Comparison of ENCODE assay signal across 8 cellular contexts in genomic region chr5:138339086-138339456, GRCh38. TPM values are rescaled to one million over a fixed set of nuclear protein-coding genes. Genes with fewer than 3 reads are reported as not detected.
DNase-seq lines count a peak whose midpoint lies in the region; ATAC-seq, FAIRE-seq and TF ChIP-seq lines count a peak whose summit lies in the region.

No MANE protein-coding gene starts in this region.

- TF ChIP-seq POLR2A in stomach (IDR thresholded peaks at IDR 0.05): no peak

- peaks cover 10 to 32% (median 31%) of the 10 kb centered on the region in 4 donors for H3K36me3 ChIP-seq in stomach

- H3K27me3 ChIP-seq in stomach: no peaks in the 10 kb centered on the region

- intact Hi-C loops in stomach (cut with DNase I; ENCODE audit: low total_unique reads): no loop called here

- H3K4me3 ChIP-seq in stomach: peak overlapping the region; percentile 83 to 96 (median 92)

- no peaks in the 10 kb centered on the region for H3K27me3 Mint-ChIP-seq in activated T-cell treated with anti-CD3 and anti-CD28 coated beads, Interleukin-2, amount 50 U/mL, for 4 hours (ENCODE audit: low read depth)
- H3K27me3 Mint-ChIP-seq in activated naive CD8-positive, alpha-beta T cell treated with anti-CD3 and anti-CD28 coated beads for 36 hours: no peaks in the 10 kb centered on the region

- peak overlapping the region; percentile 89 for H3K4me3 Mint-ChIP-seq in activated T-cell treated with anti-CD3 and anti-CD28 coated beads, Interleukin-2, amount 50 U/mL, for 4 hours
- H3K4me3 Mint-ChIP-seq in activated naive CD8-positive, alpha-beta T cell treated with anti-CD3 and anti-CD28 coated beads for 36 hours: peak overlapping the region; percentile 88

- no peak for ATAC-seq in activated T-cell treated with anti-CD3 and anti-CD28 coated beads, Interleukin-2, amount 50 U/mL, for 4 hours

- TF ChIP-seq CTCF in stomach (IDR thresholded peaks at IDR 0.05) (no peak), D721Med (IDR thresholded peaks at IDR 0.05; ENCODE audit: insufficient read depth, missing control alignments) (no peak)

- peaks cover 35% of the 10 kb centered on the region for H3K4me1 Mint-ChIP-seq in activated T-cell treated with anti-CD3 and anti-CD28 coated beads, Interleukin-2, amount 50 U/mL, for 4 hours (ENCODE audit: low read depth)
- H3K4me1 Mint-ChIP-seq in activated naive CD8-positive, alpha-beta T cell treated with anti-CD3 and anti-CD28 coated beads for 36 hours: peaks cover 34% of the 10 kb centered on the region

- no peaks in the 10 kb centered on the region for H3K9me3 Mint-ChIP-seq in activated T-cell treated with anti-CD3 and anti-CD28 coated beads, Interleukin-2, amount 50 U/mL, for 4 hours
- H3K9me3 Mint-ChIP-seq in activated naive CD8-positive, alpha-beta T cell treated with anti-CD3 and anti-CD28 coated beads for 36 hours: no peaks in the 10 kb centered on the region

- DNase-seq in activated T-cell treated with anti-CD3 and anti-CD28 coated beads, Interleukin-2, amount 50 U/mL, for 4 hours: no peak
- DNase-seq in activated T-cell treated with anti-CD3 and anti-CD28 coated beads for 4 hours: no peak
- no peak for DNase-seq in activated naive CD8-positive, alpha-beta T cell treated with anti-CD3 and anti-CD28 coated beads for 36 hours
- DNase-seq in iPS-NIHi7 (ENCODE audit: extremely low spot score): peak; percentile 28
- peak; percentile 35 for DNase-seq in stomach
- no peak for DNase-seq in GF-D8 (lab: John Stamatoyannopoulos, UW)
- DNase-seq in D721Med (ENCODE audit: insufficient read length, low spot score): no peak
- no peak for DNase-seq in CD1c-positive myeloid dendritic cell (ENCODE audit: extremely low spot score)

- peaks cover 12% of the 10 kb centered on the region for H3K36me3 Mint-ChIP-seq in activated T-cell treated with anti-CD3 and anti-CD28 coated beads, Interleukin-2, amount 50 U/mL, for 4 hours (ENCODE audit: insufficient read depth)
- peaks cover 2% of the 10 kb centered on the region for H3K36me3 Mint-ChIP-seq in activated naive CD8-positive, alpha-beta T cell treated with anti-CD3 and anti-CD28 coated beads for 36 hours

- peak overlapping the region; percentile 86 for H3K27ac Mint-ChIP-seq in activated naive CD8-positive, alpha-beta T cell treated with anti-CD3 and anti-CD28 coated beads for 36 hours

- H3K27ac ChIP-seq in stomach: peak overlapping the region; percentile 94 to 98 (median 97)

- no peak for TF ChIP-seq EP300 in stomach (IDR thresholded peaks at IDR 0.05)

- WGBS in stomach, 5 donors: 3 to 9% (median 6%) methylated on average over 8 of the region's 8 CpGs

- H3K4me1 ChIP-seq in stomach: peaks cover 27 to 55% (median 32%) of the 10 kb centered on the region in 4 donors

- no peak for FAIRE-seq in D721Med (lab: Jason Lieb, UNC)

- H3K9me3 ChIP-seq in stomach: no peaks in the 10 kb centered on the region

RNA-seq across cellular contexts. Expression of gene FAM53C, which starts 1.0 kb away (rescaled TPM):
- total RNA-seq in activated T-cell treated with anti-CD3 and anti-CD28 coated beads, Interleukin-2, amount 50 U/mL, for 4 hours: 10 to 100 TPM; 22.2 to 25.6 (median 25.4) TPM
- total RNA-seq in activated naive CD8-positive, alpha-beta T cell treated with anti-CD3 and anti-CD28 coated beads for 36 hours: 10 to 100 TPM; 32.7 to 34.3 TPM
- 10 to 100 TPM in 4 of 5 donors, under 1 TPM in 1; 0.29 to 43.3 (median 26.8) TPM for total RNA-seq in stomach
- 10 to 100 TPM in 1 of 3 donors, 1 to 10 TPM in 2; 7.0 to 13.4 (median 8.7) TPM for polyA plus RNA-seq in stomach

RNA-seq across cellular contexts. Expression of gene CDC25C, which starts 7.5 kb away (rescaled TPM):
- total RNA-seq in activated T-cell treated with anti-CD3 and anti-CD28 coated beads, Interleukin-2, amount 50 U/mL, for 4 hours: 1 to 10 TPM in 2 of 3 donors, under 1 TPM in 1; 0.69 to 1.3 (median 1.2) TPM
- 1 to 10 TPM; 8.4 to 8.7 TPM for total RNA-seq in activated naive CD8-positive, alpha-beta T cell treated with anti-CD3 and anti-CD28 coated beads for 36 hours
- total RNA-seq in stomach: 1 to 10 TPM in 2 of 5 donors, not detected in 3; 2.9 to 4.1 TPM
- polyA plus RNA-seq in stomach: 1 to 10 TPM in 1 of 3 donors, under 1 TPM in 2; 0.75 to 2.1 (median 0.92) TPM

RNA-seq across cellular contexts. Expression of gene KDM3B, which starts 13.4 kb away (rescaled TPM):
- total RNA-seq in activated T-cell treated with anti-CD3 and anti-CD28 coated beads, Interleukin-2, amount 50 U/mL, for 4 hours: 10 to 100 TPM; 33.6 to 35.6 (median 34.4) TPM
- 10 to 100 TPM; 38.0 to 39.8 TPM for total RNA-seq in activated naive CD8-positive, alpha-beta T cell treated with anti-CD3 and anti-CD28 coated beads for 36 hours
- total RNA-seq in stomach: 100 to 1,000 TPM in 1 of 5 donors, 10 to 100 TPM in 4; 47.1 to 107 (median 62.6) TPM
- 10 to 100 TPM; 12.6 to 20.8 (median 15.6) TPM for polyA plus RNA-seq in stomach

Comparison
In these comparisons a context has a peak if more than half of its experiments do, and no peak if none do; other contexts are left out.
1. DNase-seq: peak in iPS-NIHi7 (single experiment) and stomach (single experiment); none in activated T-cell treated with anti-CD3 and anti-CD28 coated beads, Interleukin-2, amount 50 U/mL, for 4 hours (single experiment), activated T-cell treated with anti-CD3 and anti-CD28 coated beads for 4 hours (single experiment), activated naive CD8-positive, alpha-beta T cell treated with anti-CD3 and anti-CD28 coated beads for 36 hours (single experiment), GF-D8 (single experiment), D721Med (single experiment) and CD1c-positive myeloid dendritic cell (single experiment).